In the genomic region with DNA sequence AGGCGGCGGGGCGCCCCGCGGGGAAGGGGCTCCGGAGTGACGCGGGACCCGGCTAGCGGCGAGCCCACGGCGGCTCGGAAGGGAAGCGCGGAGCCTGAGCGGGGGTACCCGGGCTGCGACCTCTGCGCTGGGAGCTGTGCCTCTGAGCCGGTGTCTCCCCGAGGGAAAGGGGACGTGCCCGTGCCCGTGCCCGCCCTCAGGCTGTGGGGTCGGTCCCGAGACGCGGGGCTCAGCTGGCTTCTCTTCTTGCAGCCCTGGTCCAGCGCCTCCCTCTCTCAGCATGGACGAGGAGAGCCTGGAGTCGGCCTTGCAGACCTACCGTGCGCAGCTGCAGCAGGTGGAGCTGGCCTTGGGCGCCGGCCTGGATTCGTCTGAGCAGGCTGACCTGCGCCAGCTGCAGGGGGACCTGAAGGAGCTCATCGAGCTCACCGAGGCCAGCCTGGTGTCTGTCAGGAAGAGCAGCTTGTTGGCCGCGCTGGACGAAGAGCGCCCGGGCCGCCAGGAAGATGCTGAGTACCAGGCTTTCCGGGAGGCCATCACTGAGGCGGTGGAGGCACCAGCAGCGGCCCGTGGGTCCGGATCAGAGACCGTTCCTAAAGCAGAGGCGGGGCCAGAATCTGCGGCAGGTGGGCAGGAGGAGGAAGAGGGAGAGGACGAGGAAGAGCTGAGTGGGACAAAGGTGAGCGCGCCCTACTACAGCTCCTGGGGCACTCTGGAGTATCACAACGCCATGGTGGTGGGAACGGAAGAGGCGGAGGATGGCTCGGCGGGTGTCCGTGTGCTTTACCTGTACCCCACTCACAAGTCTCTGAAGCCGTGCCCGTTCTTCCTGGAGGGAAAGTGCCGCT, we compare ENCODE assay signal across 8 cellular contexts. TPM values are rescaled to one million over a fixed set of nuclear protein-coding genes. Genes with fewer than 3 reads are reported as not detected.
DNase-seq lines count a peak whose midpoint lies in the region; ATAC-seq and TF ChIP-seq lines count a peak whose summit lies in the region.

No MANE protein-coding gene starts in this region.

- peaks cover 52% of the 10 kb centered on the region for H3K4me1 ChIP-seq in CD4-positive, alpha-beta memory T cell (ENCODE audit: insufficient read depth, low read length)
- H3K4me1 ChIP-seq in OCI-LY3 (ENCODE audit: low read length) (peaks cover 17% of the 10 kb centered on the region), vagina (peaks cover 30% of the 10 kb centered on the region)
- peaks cover 32% of the 10 kb centered on the region for H3K4me1 ChIP-seq in effector memory CD4-positive, alpha-beta T cell (ENCODE audit: control insufficient read depth, insufficient read depth, low read length, poor library complexity, severe bottlenecking)

- POLR2A ChIA-PET in CD4-positive, alpha-beta memory T cell (lab: Charles Lee; ENCODE audit: partially characterized antibody), result interaction anchor here (0.6 to 6.2 kb wide), 31 partner anchors 8 to 272 kb away, joined by 3 to 202 read pairs (median 5); a partner anchor contains a TSS

- H3K36me3 Mint-ChIP-seq in CD4-positive, alpha-beta memory T cell, result peaks cover 30 to 66% of the 10 kb centered on the region in 2 donors
- peaks cover 37% of the 10 kb centered on the region for H3K36me3 Mint-ChIP-seq in mesothelial cell of epicardium

- no peaks in the 10 kb centered on the region for H3K27me3 ChIP-seq in CD4-positive, alpha-beta memory T cell (ENCODE audit: insufficient read depth, low read length)
- no peaks in the 10 kb centered on the region for H3K27me3 ChIP-seq in OCI-LY3 (ENCODE audit: low read depth, low read length)
- H3K27me3 ChIP-seq in effector memory CD4-positive, alpha-beta T cell (replicated peaks; ENCODE audit: control insufficient read depth, insufficient read depth, low read length, poor library complexity, severe bottlenecking), result no peaks in the 10 kb centered on the region
- H3K27me3 ChIP-seq in vagina, result no peaks in the 10 kb centered on the region

- DNase-seq in CD4-positive, alpha-beta memory T cell, result peak in 1 of 5 donors; percentile 48
- DNase-seq in effector memory CD4-positive, alpha-beta T cell, result no peak
- DNase-seq in mesothelial cell of epicardium (ENCODE audit: low spot score in 2 of 2, unreplicated experiment in 2 of 2), result peak in 1 of 2 experiments; percentile 27
- DNase-seq in vagina (ENCODE audit: extremely low spot score in 2 of 2), result no peak
- DNase-seq in NCI-H2196 (lab: John Stamatoyannopoulos, UW; ENCODE audit: unreplicated experiment), result no peak

- peak overlapping the region; percentile 80 for H3K9ac ChIP-seq in OCI-LY3 (ENCODE audit: low read length)

- H3K9me3 ChIP-seq in CD4-positive, alpha-beta memory T cell (ENCODE audit: control insufficient read depth in 1 of 2, low read length in 2 of 2), result no peaks in the 10 kb centered on the region
- H3K9me3 ChIP-seq in OCI-LY3 (ENCODE audit: insufficient read depth, low read length) (no peaks in the 10 kb centered on the region), vagina (no peaks in the 10 kb centered on the region)
- no peaks in the 10 kb centered on the region for H3K9me3 ChIP-seq in effector memory CD4-positive, alpha-beta T cell (ENCODE audit: control insufficient read depth, low read length)

- TF ChIP-seq CTCF in OCI-LY3 (IDR thresholded peaks at IDR 0.05; ENCODE audit: low read depth, low read length) (no peak), mesothelial cell of epicardium (IDR thresholded peaks at IDR 0.05; ENCODE audit: unreplicated experiment) (no peak), vagina (IDR thresholded peaks at IDR 0.05) (no peak)

- TF ChIP-seq POLR2A in vagina (IDR thresholded peaks at IDR 0.05), result no peak

- peak overlapping the region; percentile 93 for H3K4me2 ChIP-seq in OCI-LY3 (ENCODE audit: low read length)

- intact Hi-C loops in CD4-positive, alpha-beta memory T cell (cut with micrococcal nuclease), result loop anchor here (5.0 kb wide), 1 partner anchor 274 kb away; a partner anchor contains a TSS
- intact Hi-C loops in vagina (cut with DNase I), result no loop called here

- H3K79me2 ChIP-seq in OCI-LY3 (ENCODE audit: low read length), result peaks cover 76% of the 10 kb centered on the region

- peaks cover 0 to 1% (median 0%) of the 10 kb centered on the region in 8 donors for H3K9me3 Mint-ChIP-seq in CD4-positive, alpha-beta memory T cell
- H3K9me3 Mint-ChIP-seq in mesothelial cell of epicardium, result peaks cover 6% of the 10 kb centered on the region

- H3K4me3 Mint-ChIP-seq in CD4-positive, alpha-beta memory T cell, result peak overlapping the region; percentile 76 to 86 (median 79)
- H3K4me3 Mint-ChIP-seq in mesothelial cell of epicardium, result peak overlapping the region; percentile 78

- H3K36me3 ChIP-seq in CD4-positive, alpha-beta memory T cell (ENCODE audit: insufficient read depth, low read length), result peaks cover 54% of the 10 kb centered on the region
- H3K36me3 ChIP-seq in OCI-LY3 (replicated peaks; ENCODE audit: low read depth, low read length), result peaks cover 56% of the 10 kb centered on the region
- peaks cover 41% of the 10 kb centered on the region for H3K36me3 ChIP-seq in effector memory CD4-positive, alpha-beta T cell (ENCODE audit: control insufficient read depth, insufficient read depth, low read length)
- peaks cover 4 to 33% of the 10 kb centered on the region in 2 donors for H3K36me3 ChIP-seq in vagina

- H3K27ac Mint-ChIP-seq in CD4-positive, alpha-beta memory T cell, result peak overlapping the region; percentile 36 to 86 (median 78)
- H3K27ac Mint-ChIP-seq in mesothelial cell of epicardium, result peak overlapping the region; percentile 84

- H4K20me1 ChIP-seq in OCI-LY3 (ENCODE audit: insufficient read depth, low read length), result 0 out of 2 replicates have a peak, but pooled peaks cover 4% of the 10 kb centered on the region

- H3K27ac ChIP-seq in CD4-positive, alpha-beta memory T cell (ENCODE audit: low read depth, low read length), result peak overlapping the region; percentile 65
- H3K27ac ChIP-seq in OCI-LY3 (ENCODE audit: low read length) (peak overlapping the region; percentile 11; the same call in 1 of the 2 replicates), vagina (peak overlapping the region; percentile 82)
- H3K27ac ChIP-seq in effector memory CD4-positive, alpha-beta T cell (ENCODE audit: insufficient read depth, low read length, poor library complexity, severe bottlenecking), result peak overlapping the region; percentile 71

- CTCF ChIA-PET in CD4-positive, alpha-beta memory T cell (lab: Charles Lee; ENCODE audit: partially characterized antibody), result interaction anchor here (0.8 to 3.2 kb wide), 13 partner anchors 9 to 271 kb away, joined by 3 to 26 read pairs (median 5); a partner anchor contains a TSS

- H3K4me1 Mint-ChIP-seq in CD4-positive, alpha-beta memory T cell, result peaks cover 24 to 58% (median 39%) of the 10 kb centered on the region in 4 donors
- peaks cover 15% of the 10 kb centered on the region for H3K4me1 Mint-ChIP-seq in mesothelial cell of epicardium

- no peaks in the 10 kb centered on the region for H3K27me3 Mint-ChIP-seq in CD4-positive, alpha-beta memory T cell
- H3K27me3 Mint-ChIP-seq in mesothelial cell of epicardium (ENCODE audit: low read depth), result no peaks in the 10 kb centered on the region

- peak overlapping the region in 1 of 2 donors; percentile 87 for H3K4me3 ChIP-seq in CD4-positive, alpha-beta memory T cell (ENCODE audit: low read length in 2 of 2)
- H3K4me3 ChIP-seq in OCI-LY3 (ENCODE audit: low read length), result peak overlapping the region; percentile 85
- H3K4me3 ChIP-seq in effector memory CD4-positive, alpha-beta T cell (ENCODE audit: insufficient read depth, low read depth, low read length, poor library complexity, severe bottlenecking), result peak overlapping the region; percentile 65
- peak overlapping the region; percentile 91 to 93 for H3K4me3 ChIP-seq in vagina

- H2AFZ ChIP-seq in OCI-LY3 (ENCODE audit: low read depth, low read length), result no peak overlapping the region

- ATAC-seq in GM21723 (IDR thresholded peaks at IDR 0.05; ENCODE audit: unreplicated experiment), result peak; percentile 19
- ATAC-seq in HG02884 (IDR thresholded peaks at IDR 0.05; ENCODE audit: unreplicated experiment), result no peak

RNA-seq across cellular contexts. Expression of a gene that starts 0.7 kb away (rescaled TPM):
- total RNA-seq in CD4-positive, alpha-beta memory T cell, result 10 to 100 TPM; 51.8 to 55.3 TPM
- 10 to 100 TPM; 34.6 to 69.5 TPM for polyA plus RNA-seq in CD4-positive, alpha-beta memory T cell
- total RNA-seq in mesothelial cell of epicardium, result 31.3 to 36.6 TPM (median 34.6 TPM) in 3 replicates
- total RNA-seq in vagina, result 30.4 TPM

RNA-seq across cellular contexts. Expression of a gene that starts 0.7 kb away (rescaled TPM):
- total RNA-seq in CD4-positive, alpha-beta memory T cell, result 10 to 100 TPM; 85.6 to 92.0 TPM
- polyA plus RNA-seq in CD4-positive, alpha-beta memory T cell, result 10 to 100 TPM; 65.5 to 66.3 TPM
- 45.3 to 47.2 TPM (median 46.1 TPM) in 3 replicates for total RNA-seq in mesothelial cell of epicardium
- total RNA-seq in vagina, result 30.9 TPM

RNA-seq across cellular contexts. Expression of a gene that starts 12.1 kb away (rescaled TPM):
- total RNA-seq in CD4-positive, alpha-beta memory T cell, result not detected
- not detected for polyA plus RNA-seq in CD4-positive, alpha-beta memory T cell
- total RNA-seq in mesothelial cell of epicardium (1.6 TPM in 1 of 3 replicates, not detected in the others), vagina (16.7 TPM)

RNA-seq across cellular contexts. Expression of a gene that starts 27.9 kb away (rescaled TPM):
- 100 to 1,000 TPM; 162 to 169 TPM for total RNA-seq in CD4-positive, alpha-beta memory T cell
- polyA plus RNA-seq in CD4-positive, alpha-beta memory T cell, result 100 to 1,000 TPM; 297 to 324 TPM
- total RNA-seq in mesothelial cell of epicardium (13.8 to 18.4 TPM (median 16.5 TPM) in 3 replicates), vagina (32.4 TPM)

RNA-seq across cellular contexts. Expression of a gene that starts 31.1 kb away (rescaled TPM):
- total RNA-seq in CD4-positive, alpha-beta memory T cell, result 100 to 1,000 TPM; 121 to 124 TPM
- polyA plus RNA-seq in CD4-positive, alpha-beta memory T cell, result 1 to 10 TPM; 2.2 to 7.6 TPM
- total RNA-seq in mesothelial cell of epicardium (114 to 122 TPM (median 122 TPM) in 3 replicates), vagina (33.1 TPM)

Comparison
In these comparisons a context has a peak if more than half of its experiments do, and no peak if none do; other contexts are left out.
1. H3K27ac ChIP-seq: peak in every context shown above with its lines; median percentile 82 in vagina; 71 in effector memory CD4-positive, alpha-beta T cell; 65 in CD4-positive, alpha-beta memory T cell; 11 in OCI-LY3.